Comparison of ENCODE assay signal across 1 cellular context in the genomic region with DNA sequence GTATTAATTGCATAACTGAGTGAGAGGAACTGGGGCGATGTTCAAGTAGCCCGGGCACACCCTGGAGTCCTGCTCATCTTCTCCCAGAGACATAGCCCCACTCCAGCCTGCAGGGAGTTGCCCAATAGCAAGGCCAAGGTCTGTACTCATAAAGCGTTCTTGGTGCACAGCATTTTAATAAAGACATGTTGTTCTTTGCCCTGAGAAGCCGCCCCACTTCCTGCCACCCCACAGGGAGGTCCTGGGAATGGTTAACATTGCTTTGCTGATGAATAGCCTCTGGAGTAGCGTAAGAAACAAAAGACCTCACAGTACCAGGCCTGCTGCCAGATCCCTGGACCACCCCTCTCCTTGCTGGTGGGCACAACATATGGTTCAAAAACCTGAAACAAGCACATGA.
A peak's percentile ranks its signal among the peaks of the same experiment; 100 is the strongest.
TF ChIP-seq lines count a peak whose summit lies in the region.

No MANE protein-coding gene starts in this region.

TF ChIP-seq in HepG2, 621 proteins besides CTCF, POLR2A, EP300 and RAD21 (continued from another document and continues in another):
- TF ChIP-seq, protein P1, sequence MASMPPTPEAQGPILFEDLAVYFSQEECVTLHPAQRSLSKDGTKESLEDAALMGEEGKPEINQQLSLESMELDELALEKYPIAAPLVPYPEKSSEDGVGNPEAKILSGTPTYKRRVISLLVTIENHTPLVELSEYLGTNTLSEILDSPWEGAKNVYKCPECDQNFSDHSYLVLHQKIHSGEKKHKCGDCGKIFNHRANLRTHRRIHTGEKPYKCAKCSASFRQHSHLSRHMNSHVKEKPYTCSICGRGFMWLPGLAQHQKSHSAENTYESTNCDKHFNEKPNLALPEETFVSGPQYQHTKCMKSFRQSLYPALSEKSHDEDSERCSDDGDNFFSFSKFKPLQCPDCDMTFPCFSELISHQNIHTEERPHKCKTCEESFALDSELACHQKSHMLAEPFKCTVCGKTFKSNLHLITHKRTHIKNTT (CRISPR knock-in tag; IDR thresholded peaks at IDR 0.05) = no peak
- TF ChIP-seq, protein P2, sequence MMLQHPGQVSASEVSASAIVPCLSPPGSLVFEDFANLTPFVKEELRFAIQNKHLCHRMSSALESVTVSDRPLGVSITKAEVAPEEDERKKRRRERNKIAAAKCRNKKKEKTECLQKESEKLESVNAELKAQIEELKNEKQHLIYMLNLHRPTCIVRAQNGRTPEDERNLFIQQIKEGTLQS (CRISPR knock-in tag; IDR thresholded peaks at IDR 0.05) = no peak
- TF ChIP-seq, protein P3, sequence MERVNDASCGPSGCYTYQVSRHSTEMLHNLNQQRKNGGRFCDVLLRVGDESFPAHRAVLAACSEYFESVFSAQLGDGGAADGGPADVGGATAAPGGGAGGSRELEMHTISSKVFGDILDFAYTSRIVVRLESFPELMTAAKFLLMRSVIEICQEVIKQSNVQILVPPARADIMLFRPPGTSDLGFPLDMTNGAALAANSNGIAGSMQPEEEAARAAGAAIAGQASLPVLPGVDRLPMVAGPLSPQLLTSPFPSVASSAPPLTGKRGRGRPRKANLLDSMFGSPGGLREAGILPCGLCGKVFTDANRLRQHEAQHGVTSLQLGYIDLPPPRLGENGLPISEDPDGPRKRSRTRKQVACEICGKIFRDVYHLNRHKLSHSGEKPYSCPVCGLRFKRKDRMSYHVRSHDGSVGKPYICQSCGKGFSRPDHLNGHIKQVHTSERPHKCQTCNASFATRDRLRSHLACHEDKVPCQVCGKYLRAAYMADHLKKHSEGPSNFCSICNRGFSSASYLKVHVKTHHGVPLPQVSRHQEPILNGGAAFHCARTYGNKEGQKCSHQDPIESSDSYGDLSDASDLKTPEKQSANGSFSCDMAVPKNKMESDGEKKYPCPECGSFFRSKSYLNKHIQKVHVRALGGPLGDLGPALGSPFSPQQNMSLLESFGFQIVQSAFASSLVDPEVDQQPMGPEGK (CRISPR knock-in tag; IDR thresholded peaks at IDR 0.05) = peak; percentile 26; the same call in 1 of the 2 replicates
- TF ChIP-seq GATAD1 (CRISPR knock-in tag; IDR thresholded peaks at IDR 0.05) = no peak
- no peak for TF ChIP-seq FOSL1 (CRISPR knock-in tag; IDR thresholded peaks at IDR 0.05; ENCODE audit: borderline replicate concordance)
- TF ChIP-seq, protein P4, sequence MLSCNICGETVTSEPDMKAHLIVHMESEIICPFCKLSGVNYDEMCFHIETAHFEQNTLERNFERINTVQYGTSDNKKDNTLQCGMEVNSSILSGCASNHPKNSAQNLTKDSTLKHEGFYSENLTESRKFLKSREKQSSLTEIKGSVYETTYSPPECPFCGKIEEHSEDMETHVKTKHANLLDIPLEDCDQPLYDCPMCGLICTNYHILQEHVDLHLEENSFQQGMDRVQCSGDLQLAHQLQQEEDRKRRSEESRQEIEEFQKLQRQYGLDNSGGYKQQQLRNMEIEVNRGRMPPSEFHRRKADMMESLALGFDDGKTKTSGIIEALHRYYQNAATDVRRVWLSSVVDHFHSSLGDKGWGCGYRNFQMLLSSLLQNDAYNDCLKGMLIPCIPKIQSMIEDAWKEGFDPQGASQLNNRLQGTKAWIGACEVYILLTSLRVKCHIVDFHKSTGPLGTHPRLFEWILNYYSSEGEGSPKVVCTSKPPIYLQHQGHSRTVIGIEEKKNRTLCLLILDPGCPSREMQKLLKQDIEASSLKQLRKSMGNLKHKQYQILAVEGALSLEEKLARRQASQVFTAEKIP (CRISPR knock-in tag; IDR thresholded peaks at IDR 0.05; ENCODE audit: borderline replicate concordance) = no peak
- peak; percentile 54; the same call in 1 of the 2 replicates for TF ChIP-seq ZBTB7B (CRISPR knock-in tag; IDR thresholded peaks at IDR 0.05)
- TF ChIP-seq ZNF282 (IDR thresholded peaks at IDR 0.05; ENCODE audit: partially characterized antibody) = no peak
- TF ChIP-seq, protein P5, sequence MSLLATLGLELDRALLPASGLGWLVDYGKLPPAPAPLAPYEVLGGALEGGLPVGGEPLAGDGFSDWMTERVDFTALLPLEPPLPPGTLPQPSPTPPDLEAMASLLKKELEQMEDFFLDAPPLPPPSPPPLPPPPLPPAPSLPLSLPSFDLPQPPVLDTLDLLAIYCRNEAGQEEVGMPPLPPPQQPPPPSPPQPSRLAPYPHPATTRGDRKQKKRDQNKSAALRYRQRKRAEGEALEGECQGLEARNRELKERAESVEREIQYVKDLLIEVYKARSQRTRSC (CRISPR knock-in tag; IDR thresholded peaks at IDR 0.05; ENCODE audit: low read depth) = no peak
- TF ChIP-seq, protein P6, sequence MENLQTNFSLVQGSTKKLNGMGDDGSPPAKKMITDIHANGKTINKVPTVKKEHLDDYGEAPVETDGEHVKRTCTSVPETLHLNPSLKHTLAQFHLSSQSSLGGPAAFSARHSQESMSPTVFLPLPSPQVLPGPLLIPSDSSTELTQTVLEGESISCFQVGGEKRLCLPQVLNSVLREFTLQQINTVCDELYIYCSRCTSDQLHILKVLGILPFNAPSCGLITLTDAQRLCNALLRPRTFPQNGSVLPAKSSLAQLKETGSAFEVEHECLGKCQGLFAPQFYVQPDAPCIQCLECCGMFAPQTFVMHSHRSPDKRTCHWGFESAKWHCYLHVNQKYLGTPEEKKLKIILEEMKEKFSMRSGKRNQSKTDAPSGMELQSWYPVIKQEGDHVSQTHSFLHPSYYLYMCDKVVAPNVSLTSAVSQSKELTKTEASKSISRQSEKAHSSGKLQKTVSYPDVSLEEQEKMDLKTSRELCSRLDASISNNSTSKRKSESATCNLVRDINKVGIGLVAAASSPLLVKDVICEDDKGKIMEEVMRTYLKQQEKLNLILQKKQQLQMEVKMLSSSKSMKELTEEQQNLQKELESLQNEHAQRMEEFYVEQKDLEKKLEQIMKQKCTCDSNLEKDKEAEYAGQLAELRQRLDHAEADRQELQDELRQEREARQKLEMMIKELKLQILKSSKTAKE (CRISPR knock-in tag; IDR thresholded peaks at IDR 0.05; ENCODE audit: borderline replicate concordance) = no peak
- no peak for TF ChIP-seq SALL2 (CRISPR knock-in tag; IDR thresholded peaks at IDR 0.05)
- TF ChIP-seq ZNF343 (CRISPR knock-in tag; IDR thresholded peaks at IDR 0.05) = no peak
- no peak for TF ChIP-seq SMYD3 (CRISPR knock-in tag; IDR thresholded peaks at IDR 0.05)
- no peak for TF ChIP-seq IKZF4 (CRISPR knock-in tag; IDR thresholded peaks at IDR 0.05; ENCODE audit: borderline replicate concordance, low read depth, not compliant biosample characterization)
- no peak for TF ChIP-seq NONO (IDR thresholded peaks at IDR 0.05)
- no peak for TF ChIP-seq NONO (CRISPR knock-in tag; conservative IDR thresholded peaks at IDR 0.05)
- TF ChIP-seq SOX13 (IDR thresholded peaks at IDR 0.05) = no peak
- TF ChIP-seq SOX13 (CRISPR knock-in tag; conservative IDR thresholded peaks at IDR 0.05 in 1 of 2, IDR thresholded peaks at IDR 0.05 in 1 of 2) = 0 out of 4 replicates have a peak, but pooled peaks of 1 of the 2 experiments have one; percentile 31
- no peak for TF ChIP-seq BORCS8-MEF2B (CRISPR knock-in tag; IDR thresholded peaks at IDR 0.05)
- TF ChIP-seq FOXA3 (CRISPR knock-in tag; IDR thresholded peaks at IDR 0.05) = peak; percentile 20
- peak; percentile 76 for TF ChIP-seq SALL1 (CRISPR knock-in tag; IDR thresholded peaks at IDR 0.05)
- peak; percentile 82; the same call in 1 of the 2 replicates for TF ChIP-seq CEBPB (IDR thresholded peaks at IDR 0.05; ENCODE audit: borderline replicate concordance, low read depth, low read length)
- TF ChIP-seq ZNF24 (IDR thresholded peaks at IDR 0.05) = no peak
- no peak for TF ChIP-seq ZBTB3 (CRISPR knock-in tag; IDR thresholded peaks at IDR 0.05; ENCODE audit: borderline replicate concordance, low read depth)
- TF ChIP-seq JARID2 (CRISPR knock-in tag; IDR thresholded peaks at IDR 0.05; ENCODE audit: insufficient replicate concordance) = no peak
- TF ChIP-seq TAF1 (CRISPR knock-in tag; IDR thresholded peaks at IDR 0.05) = no peak
- TF ChIP-seq TAF15 (IDR thresholded peaks at IDR 0.05; ENCODE audit: low read depth, low read length, poor library complexity, severe bottlenecking) = no peak
- TF ChIP-seq ZNF510 (CRISPR knock-in tag; IDR thresholded peaks at IDR 0.05; ENCODE audit: low read depth) = no peak
- peak; percentile 20; the same call in 1 of the 2 replicates for TF ChIP-seq ZBTB7A (CRISPR knock-in tag; IDR thresholded peaks at IDR 0.05)
- 0 out of 2 replicates have a peak, but pooled peaks have one; percentile 19 for TF ChIP-seq NR2F6 (IDR thresholded peaks at IDR 0.05)
- 0 out of 2 replicates have a peak, but pooled peaks have one; percentile 9 for TF ChIP-seq NR2F6 (CRISPR knock-in tag; IDR thresholded peaks at IDR 0.05)
- TF ChIP-seq, protein P7, sequence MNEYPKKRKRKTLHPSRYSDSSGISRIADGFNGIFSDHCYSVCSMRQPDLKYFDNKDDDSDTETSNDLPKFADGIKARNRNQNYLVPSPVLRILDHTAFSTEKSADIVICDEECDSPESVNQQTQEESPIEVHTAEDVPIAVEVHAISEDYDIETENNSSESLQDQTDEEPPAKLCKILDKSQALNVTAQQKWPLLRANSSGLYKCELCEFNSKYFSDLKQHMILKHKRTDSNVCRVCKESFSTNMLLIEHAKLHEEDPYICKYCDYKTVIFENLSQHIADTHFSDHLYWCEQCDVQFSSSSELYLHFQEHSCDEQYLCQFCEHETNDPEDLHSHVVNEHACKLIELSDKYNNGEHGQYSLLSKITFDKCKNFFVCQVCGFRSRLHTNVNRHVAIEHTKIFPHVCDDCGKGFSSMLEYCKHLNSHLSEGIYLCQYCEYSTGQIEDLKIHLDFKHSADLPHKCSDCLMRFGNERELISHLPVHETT (CRISPR knock-in tag; conservative IDR thresholded peaks at IDR 0.05) = no peak
- TF ChIP-seq ZNF329 (CRISPR knock-in tag; IDR thresholded peaks at IDR 0.05; ENCODE audit: low read depth) = no peak
- TF ChIP-seq, protein P8, sequence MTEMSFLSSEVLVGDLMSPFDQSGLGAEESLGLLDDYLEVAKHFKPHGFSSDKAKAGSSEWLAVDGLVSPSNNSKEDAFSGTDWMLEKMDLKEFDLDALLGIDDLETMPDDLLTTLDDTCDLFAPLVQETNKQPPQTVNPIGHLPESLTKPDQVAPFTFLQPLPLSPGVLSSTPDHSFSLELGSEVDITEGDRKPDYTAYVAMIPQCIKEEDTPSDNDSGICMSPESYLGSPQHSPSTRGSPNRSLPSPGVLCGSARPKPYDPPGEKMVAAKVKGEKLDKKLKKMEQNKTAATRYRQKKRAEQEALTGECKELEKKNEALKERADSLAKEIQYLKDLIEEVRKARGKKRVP (CRISPR knock-in tag; IDR thresholded peaks at IDR 0.05) = no peak
- TF ChIP-seq ZFX (CRISPR knock-in tag; IDR thresholded peaks at IDR 0.05; ENCODE audit: low read depth) = 0 out of 2 replicates have a peak, but pooled peaks have one; percentile 16
- TF ChIP-seq BCL6 (CRISPR knock-in tag; IDR thresholded peaks at IDR 0.05) = 0 out of 2 replicates have a peak, but pooled peaks have one; percentile 45
- no peak for TF ChIP-seq RORA (CRISPR knock-in tag; IDR thresholded peaks at IDR 0.05)
- no peak for TF ChIP-seq STAG1 (CRISPR knock-in tag; IDR thresholded peaks at IDR 0.05)
- TF ChIP-seq TCF7 (IDR thresholded peaks at IDR 0.05; ENCODE audit: low read depth) = no peak
- TF ChIP-seq, protein P9, sequence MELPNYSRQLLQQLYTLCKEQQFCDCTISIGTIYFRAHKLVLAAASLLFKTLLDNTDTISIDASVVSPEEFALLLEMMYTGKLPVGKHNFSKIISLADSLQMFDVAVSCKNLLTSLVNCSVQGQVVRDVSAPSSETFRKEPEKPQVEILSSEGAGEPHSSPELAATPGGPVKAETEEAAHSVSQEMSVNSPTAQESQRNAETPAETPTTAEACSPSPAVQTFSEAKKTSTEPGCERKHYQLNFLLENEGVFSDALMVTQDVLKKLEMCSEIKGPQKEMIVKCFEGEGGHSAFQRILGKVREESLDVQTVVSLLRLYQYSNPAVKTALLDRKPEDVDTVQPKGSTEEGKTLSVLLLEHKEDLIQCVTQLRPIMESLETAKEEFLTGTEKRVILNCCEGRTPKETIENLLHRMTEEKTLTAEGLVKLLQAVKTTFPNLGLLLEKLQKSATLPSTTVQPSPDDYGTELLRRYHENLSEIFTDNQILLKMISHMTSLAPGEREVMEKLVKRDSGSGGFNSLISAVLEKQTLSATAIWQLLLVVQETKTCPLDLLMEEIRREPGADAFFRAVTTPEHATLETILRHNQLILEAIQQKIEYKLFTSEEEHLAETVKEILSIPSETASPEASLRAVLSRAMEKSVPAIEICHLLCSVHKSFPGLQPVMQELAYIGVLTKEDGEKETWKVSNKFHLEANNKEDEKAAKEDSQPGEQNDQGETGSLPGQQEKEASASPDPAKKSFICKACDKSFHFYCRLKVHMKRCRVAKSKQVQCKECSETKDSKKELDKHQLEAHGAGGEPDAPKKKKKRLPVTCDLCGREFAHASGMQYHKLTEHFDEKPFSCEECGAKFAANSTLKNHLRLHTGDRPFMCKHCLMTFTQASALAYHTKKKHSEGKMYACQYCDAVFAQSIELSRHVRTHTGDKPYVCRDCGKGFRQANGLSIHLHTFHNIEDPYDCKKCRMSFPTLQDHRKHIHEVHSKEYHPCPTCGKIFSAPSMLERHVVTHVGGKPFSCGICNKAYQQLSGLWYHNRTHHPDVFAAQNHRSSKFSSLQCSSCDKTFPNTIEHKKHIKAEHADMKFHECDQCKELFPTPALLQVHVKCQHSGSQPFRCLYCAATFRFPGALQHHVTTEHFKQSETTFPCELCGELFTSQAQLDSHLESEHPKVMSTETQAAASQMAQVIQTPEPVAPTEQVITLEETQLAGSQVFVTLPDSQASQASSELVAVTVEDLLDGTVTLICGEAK (IDR thresholded peaks at IDR 0.05) = no peak
- TF ChIP-seq, protein P9 (CRISPR knock-in tag; IDR thresholded peaks at IDR 0.05) = peak; percentile 42; the same call in 1 of the 2 replicates
- TF ChIP-seq ZBTB1 (CRISPR knock-in tag; IDR thresholded peaks at IDR 0.05; ENCODE audit: borderline replicate concordance) = no peak
- no peak for TF ChIP-seq BRCA1 (CRISPR knock-in tag; IDR thresholded peaks at IDR 0.05)
